In genomic region chr6:34890526-34890910, GRCh38 we compare ENCODE assay signal across 9 cellular contexts. TPM values are rescaled to one million over a fixed set of nuclear protein-coding genes. Genes with fewer than 3 reads are reported as not detected.
DNase-seq lines count a peak whose midpoint lies in the region; ATAC-seq and TF ChIP-seq lines count a peak whose summit lies in the region.
"Had no signal": no experiment of that assay in that cellular context is flagged by ENCODE, and none has a peak within 500 bp of the region (broad histone marks: within the 10 kb centered on the region; RNA-seq: fewer than 3 reads in every experiment).

No MANE protein-coding gene starts in this region.

- no peak for DNase-seq in activated naive CD4-positive, alpha-beta T cell treated with anti-CD3 and anti-CD28 coated beads for 36 hours
- no peak for DNase-seq in activated naive CD4-positive, alpha-beta T cell (lab: John Stamatoyannopoulos, UW)
- DNase-seq in activated naive CD8-positive, alpha-beta T cell treated with anti-CD3 and anti-CD28 coated beads, Interleukin-2, amount 10 ng/mL, durations not matched to agents 7 days and 5 days = no peak
- DNase-seq in left lung (no peak), transverse colon (no peak), NCI-H345 treated with DMSO at 0.1 percent for 48 hours (lab: John Stamatoyannopoulos, UW; ENCODE audit: unreplicated experiment) (no peak), NCI-H1694 (lab: John Stamatoyannopoulos, UW) (no peak)
- DNase-seq: central memory CD4-positive, alpha-beta T cell had no signal

- H3K27me3 ChIP-seq in left lung (no peaks in the 10 kb centered on the region), transverse colon (no peaks in the 10 kb centered on the region)

- H3K4me1 Mint-ChIP-seq in activated naive CD4-positive, alpha-beta T cell treated with anti-CD3 and anti-CD28 coated beads for 36 hours (ENCODE audit: low read depth) = peaks cover 34% of the 10 kb centered on the region
- peaks cover 25% of the 10 kb centered on the region for H3K4me1 Mint-ChIP-seq in activated naive CD8-positive, alpha-beta T cell treated with anti-CD3 and anti-CD28 coated beads, Interleukin-2, amount 10 ng/mL, durations not matched to agents 7 days and 5 days

- H3K9me3 Mint-ChIP-seq in activated naive CD4-positive, alpha-beta T cell treated with anti-CD3 and anti-CD28 coated beads for 36 hours = no peaks in the 10 kb centered on the region
- H3K9me3 Mint-ChIP-seq in activated naive CD8-positive, alpha-beta T cell treated with anti-CD3 and anti-CD28 coated beads, Interleukin-2, amount 10 ng/mL, durations not matched to agents 7 days and 5 days = no peaks in the 10 kb centered on the region

- H3K9me3 ChIP-seq in left lung (no peaks in the 10 kb centered on the region), transverse colon (no peaks in the 10 kb centered on the region)

- no peak for TF ChIP-seq CTCF in left lung (IDR thresholded peaks at IDR 0.05)
- no peak for TF ChIP-seq CTCF in transverse colon (IDR thresholded peaks at IDR 0.05)

- peaks cover 4% of the 10 kb centered on the region for H3K36me3 Mint-ChIP-seq in activated naive CD4-positive, alpha-beta T cell treated with anti-CD3 and anti-CD28 coated beads for 36 hours (ENCODE audit: low read depth)
- H3K36me3 Mint-ChIP-seq in activated naive CD8-positive, alpha-beta T cell treated with anti-CD3 and anti-CD28 coated beads, Interleukin-2, amount 10 ng/mL, durations not matched to agents 7 days and 5 days = peaks cover 3% of the 10 kb centered on the region

- H3K27ac ChIP-seq in left lung (peak overlapping the region; percentile 79 to 90), transverse colon (peak overlapping the region; percentile 87 to 93 (median 90))

- POLR2A ChIA-PET in activated naive CD8-positive, alpha-beta T cell treated with anti-CD3 and anti-CD28 coated beads, Interleukin-2, amount 10 ng/mL, durations not matched to agents 7 days and 5 days (lab: Charles Lee) = interaction anchor here (1.1 kb wide), 1 partner anchor 133 kb away, joined by 3 read pairs; the partner anchor contains the start of gene SNRPC

- no peaks in the 10 kb centered on the region for H3K27me3 Mint-ChIP-seq in activated naive CD4-positive, alpha-beta T cell treated with anti-CD3 and anti-CD28 coated beads for 36 hours (ENCODE audit: low read depth)
- H3K27me3 Mint-ChIP-seq in activated naive CD8-positive, alpha-beta T cell treated with anti-CD3 and anti-CD28 coated beads, Interleukin-2, amount 10 ng/mL, durations not matched to agents 7 days and 5 days = peaks cover 7% of the 10 kb centered on the region

- no peaks in the 10 kb centered on the region for H3K36me3 ChIP-seq in left lung
- H3K36me3 ChIP-seq in transverse colon = peaks cover 0 to under 1% (median 0%) of the 10 kb centered on the region in 4 donors

- no peak for TF ChIP-seq POLR2A in transverse colon (IDR thresholded peaks at IDR 0.05)

- H3K4me1 ChIP-seq in left lung (peaks cover 6 to 51% of the 10 kb centered on the region in 2 donors), transverse colon (peaks cover 17 to 42% (median 26%) of the 10 kb centered on the region in 4 donors)

- no peak for ATAC-seq in activated naive CD8-positive, alpha-beta T cell treated with anti-CD3 and anti-CD28 coated beads, Interleukin-2, amount 10 ng/mL, durations not matched to agents 7 days and 5 days (ENCODE audit: low read depth)
- ATAC-seq in left lung (no peak), GM21717 (IDR thresholded peaks at IDR 0.05; ENCODE audit: unreplicated experiment) (no peak)

- CTCF ChIA-PET in activated naive CD4-positive, alpha-beta T cell treated with anti-CD3 and anti-CD28 coated beads for 36 hours (lab: Charles Lee) = interaction anchor here (0.6 to 2.2 kb wide), 2 partner anchors 11 to 117 kb away, joined by 3 to 6 read pairs; no protein-coding TSS in a partner anchor

- WGBS in transverse colon (ENCODE audit: low coverage in 1 of 2), 2 donors = 37 to 44% methylated on average over 7 of the region's 7 CpGs

- H3K4me3 ChIP-seq in left lung (peak overlapping the region; percentile 85), transverse colon (peak overlapping the region in 3 of 4 donors; percentile 90 to 96 (median 95))

- no peak overlapping the region for H3K27ac Mint-ChIP-seq in activated naive CD4-positive, alpha-beta T cell treated with anti-CD3 and anti-CD28 coated beads for 36 hours
- no peak overlapping the region for H3K27ac Mint-ChIP-seq in activated naive CD8-positive, alpha-beta T cell treated with anti-CD3 and anti-CD28 coated beads, Interleukin-2, amount 10 ng/mL, durations not matched to agents 7 days and 5 days

- intact Hi-C loops in activated naive CD4-positive, alpha-beta T cell treated with anti-CD3 and anti-CD28 coated beads for 36 hours (cut with micrococcal nuclease) = no loop called here
- intact Hi-C loops in left lung (cut with DNase I) (no loop called here), transverse colon (cut with DNase I; ENCODE audit: low total_unique reads) (no loop called here)

- TF ChIP-seq EP300 in transverse colon (IDR thresholded peaks at IDR 0.05; ENCODE audit: low read depth) = no peak

- in situ Hi-C loops in transverse colon (cut with MboI; ENCODE audit: low pct_ligation_motif_present in 1 of 4, low pct_unique_long_range_greater_than_20kb in 1 of 4, low sequenced_read_pairs in 3 of 4) = no loop called here

- peak overlapping the region; percentile 99 for H3K4me3 Mint-ChIP-seq in activated naive CD4-positive, alpha-beta T cell treated with anti-CD3 and anti-CD28 coated beads for 36 hours
- peak overlapping the region; percentile 99 for H3K4me3 Mint-ChIP-seq in activated naive CD8-positive, alpha-beta T cell treated with anti-CD3 and anti-CD28 coated beads, Interleukin-2, amount 10 ng/mL, durations not matched to agents 7 days and 5 days

RNA-seq across cellular contexts. Expression of gene ANKS1A, which starts 1.5 kb away (rescaled TPM):
- 1 to 10 TPM; 6.5 to 6.8 TPM for total RNA-seq in activated naive CD4-positive, alpha-beta T cell treated with anti-CD3 and anti-CD28 coated beads for 36 hours
- total RNA-seq in activated naive CD8-positive, alpha-beta T cell treated with anti-CD3 and anti-CD28 coated beads, Interleukin-2, amount 10 ng/mL, durations not matched to agents 7 days and 5 days = 1 to 10 TPM; 8.1 to 9.3 TPM
- total RNA-seq in left lung (10 to 100 TPM; 28.7 to 45.4 TPM), transverse colon (10 to 100 TPM; 37.5 to 44.0 (median 38.9) TPM)

RNA-seq across cellular contexts. Expression of gene TAF11, which starts 2.7 kb away (rescaled TPM):
- total RNA-seq in activated naive CD4-positive, alpha-beta T cell treated with anti-CD3 and anti-CD28 coated beads for 36 hours = 10 to 100 TPM; 27.3 to 28.5 TPM
- total RNA-seq in activated naive CD8-positive, alpha-beta T cell treated with anti-CD3 and anti-CD28 coated beads, Interleukin-2, amount 10 ng/mL, durations not matched to agents 7 days and 5 days = 10 to 100 TPM; 30.5 to 31.0 TPM
- total RNA-seq in left lung (10 to 100 TPM; 22.6 to 23.9 TPM), transverse colon (10 to 100 TPM in 2 of 4 donors, 1 to 10 TPM in 2; 6.4 to 35.1 (median 19.9) TPM)
